In the genomic region with DNA sequence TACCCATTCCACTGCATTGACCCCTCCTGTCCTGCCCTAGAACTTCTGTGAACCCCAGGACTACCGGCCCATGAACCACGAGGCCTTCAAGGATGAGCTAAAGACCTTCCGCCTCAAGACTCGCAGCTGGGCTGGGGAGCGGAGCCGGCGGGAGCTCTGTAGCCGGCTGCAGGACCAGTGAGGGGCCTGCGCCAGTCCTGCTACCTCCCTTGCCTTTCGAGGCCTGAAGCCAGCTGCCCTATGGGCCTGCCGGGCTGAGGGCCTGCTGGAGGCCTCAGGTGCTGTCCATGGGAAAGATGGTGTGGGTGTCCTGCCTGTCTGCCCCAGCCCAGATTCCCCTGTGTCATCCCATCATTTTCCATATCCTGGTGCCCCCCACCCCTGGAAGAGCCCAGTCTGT, we compare ENCODE assay signal across 9 cellular contexts. TPM values are rescaled to one million over a fixed set of nuclear protein-coding genes. Genes with fewer than 3 reads are reported as not detected.
DNase-seq lines count a peak whose midpoint lies in the region; ATAC-seq and TF ChIP-seq lines count a peak whose summit lies in the region.
"Had no signal": no experiment of that assay in that cellular context is flagged by ENCODE, and none has a peak within 500 bp of the region (broad histone marks: within the 10 kb centered on the region; RNA-seq: fewer than 3 reads in every experiment).

No MANE protein-coding gene starts in this region.

- no peak overlapping the region for H2AFZ ChIP-seq in HCT116 (ENCODE audit: low read depth, low read length, poor library complexity, severe bottlenecking)

- H3K36me3 ChIP-seq in BLaER1 treated with 17β-estradiol and CSF1 and Interleukin-3, amounts not matched to agents 10 nM and 100 nM = peaks cover 56 to 69% (median 63%) of the 10 kb centered on the region in 11 experiments
- H3K36me3 ChIP-seq in HCT116 (ENCODE audit: control insufficient read depth in 1 of 2, insufficient read depth in 2 of 2, low read length in 2 of 2) (peaks cover 20 to 56% of the 10 kb centered on the region in 2 experiments; a peak in 3 of 4 replicates), ovary (no peaks in the 10 kb centered on the region), A673 (ENCODE audit: insufficient read depth, low read length, poor library complexity, severe bottlenecking) (peaks cover 69% of the 10 kb centered on the region)

- peaks cover 33% of the 10 kb centered on the region for H3K79me2 ChIP-seq in HCT116 (ENCODE audit: insufficient read depth, low read length)

- no peak for TF ChIP-seq RAD21 in HCT116 (IDR thresholded peaks at IDR 0.05; ENCODE audit: low read depth)

- TF ChIP-seq POLR2A in HCT116 (IDR thresholded peaks at IDR 0.05; ENCODE audit: borderline replicate concordance, extremely low read depth, insufficient read depth, insufficient read length) (no peak), ovary (IDR thresholded peaks at IDR 0.05) (no peak)

- CTCF ChIA-PET in HCT116 (lab: Charles Lee) = interaction anchor here (1.6 kb wide), 1 partner anchor 9 kb away, joined by 5 read pairs; a partner anchor contains a TSS
- CTCF ChIA-PET in A673 (lab: Charles Lee) = interaction anchor here (0.6 kb wide), 1 partner anchor 288 kb away, joined by 8 read pairs; no protein-coding TSS in a partner anchor

- 85 to 89% (median 86%) methylated on average over 11 of the region's 11 CpGs for WGBS in ovary, 3 donors

- POLR2A ChIA-PET in HCT116 (lab: Charles Lee) (no interaction called here), A673 (lab: Charles Lee; ENCODE audit: low non-redundant PET) (no interaction called here)

- intact Hi-C loops in HCT116 (cut with micrococcal nuclease) = no loop called here
- intact Hi-C loops in dorsolateral prefrontal cortex (cut with DNase I) = no loop called here
- intact Hi-C loops in ovary (cut with DNase I) = no loop called here
- intact Hi-C loops in A673 (cut with micrococcal nuclease; ENCODE audit: unreplicated experiment) = no loop called here

- DNase-seq in HCT116 (ENCODE audit: low read depth, low spot score) (no peak), dorsolateral prefrontal cortex (no peak), ovary (peak in 1 of 5 donors; percentile 34), NCI-H1092 (lab: John Stamatoyannopoulos, UW) (no peak), A673 (ENCODE audit: low spot score) (no peak)
- DNase-seq: NCI-H2171; stimulated activated CD8-positive, alpha-beta memory T cell treated with anti-CD3 and anti-CD28 coated beads, Interleukin-4, amount 100 ng/mL, for 48 hours had no signal

- no peak overlapping the region for H3K4me3 ChIP-seq in BLaER1 treated with 17β-estradiol and CSF1 and Interleukin-3, amounts not matched to agents 10 nM and 100 nM
- H3K4me3 ChIP-seq in HCT116 (replicated peaks in 1 of 2; ENCODE audit: low read depth in 1 of 2, low read length in 2 of 2) (no peak overlapping the region), dorsolateral prefrontal cortex (no peak overlapping the region), ovary (no peak overlapping the region), A673 (ENCODE audit: low read depth, low read length, poor library complexity, severe bottlenecking) (no peak overlapping the region)

- no peak overlapping the region for H3K9ac ChIP-seq in BLaER1 treated with 17β-estradiol and CSF1 and Interleukin-3, amounts not matched to agents 10 nM and 100 nM
- peak overlapping the region; percentile 71; the same call in 1 of the 2 replicates for H3K9ac ChIP-seq in HCT116 (ENCODE audit: low read length)

- ATAC-seq in HCT116 (no peak), HG03108 (IDR thresholded peaks at IDR 0.05; ENCODE audit: unreplicated experiment) (no peak)

- no peaks in the 10 kb centered on the region for H3K9me3 ChIP-seq in BLaER1 treated with 17β-estradiol and CSF1 and Interleukin-3, amounts not matched to agents 10 nM and 100 nM (replicated peaks in 1 of 11)
- H3K9me3 ChIP-seq in HCT116 (ENCODE audit: control insufficient read depth in 1 of 2, insufficient read depth in 1 of 2, low read depth in 1 of 2, low read length in 2 of 2) (no peaks in the 10 kb centered on the region), ovary (no peaks in the 10 kb centered on the region), A673 (ENCODE audit: low read depth, low read length, poor library complexity, severe bottlenecking) (no peaks in the 10 kb centered on the region)

- peaks cover 57 to 91% (median 80%) of the 10 kb centered on the region in 10 experiments for H3K4me1 ChIP-seq in BLaER1 treated with 17β-estradiol and CSF1 and Interleukin-3, amounts not matched to agents 10 nM and 100 nM
- H3K4me1 ChIP-seq in HCT116 (ENCODE audit: control insufficient read depth in 1 of 2, insufficient read depth in 2 of 2, low read length in 2 of 2) = peaks cover 47 to 76% of the 10 kb centered on the region in 2 experiments
- peaks cover 16% of the 10 kb centered on the region for H3K4me1 ChIP-seq in ovary (ENCODE audit: insufficient read depth)
- peaks cover 20% of the 10 kb centered on the region for H3K4me1 ChIP-seq in A673 (ENCODE audit: insufficient read depth, low read length, poor library complexity, severe bottlenecking)

- TF ChIP-seq EP300 in ovary (IDR thresholded peaks at IDR 0.05) = no peak

- RAD21 ChIA-PET in HCT116 (lab: Charles Lee; ENCODE audit: low non-redundant PET in 1 of 2, low total read pairs in 2 of 2, uncharacterized antibody in 2 of 2, unreplicated experiment in 2 of 2) = no interaction called here

- H3K9me2 ChIP-seq in HCT116 (ENCODE audit: insufficient read depth) = no peaks in the 10 kb centered on the region

- H3K27ac ChIP-seq in BLaER1 treated with 17β-estradiol and CSF1 and Interleukin-3, amounts not matched to agents 10 nM and 100 nM = peak overlapping the region in 4 of 11 experiments; percentile 20 to 66 (median 43); a peak in 7 of 22 replicates
- H3K27ac ChIP-seq in HCT116 (ENCODE audit: low read depth, low read length) (peak overlapping the region; percentile 100), dorsolateral prefrontal cortex (peak overlapping the region in 35 of 59 donors; percentile 12 to 99 (median 95)), ovary (peak overlapping the region; percentile 58 to 94), A673 (ENCODE audit: low read depth, low read length, poor library complexity, severe bottlenecking) (no peak overlapping the region)

- TF ChIP-seq CTCF in HCT116 (IDR thresholded peaks at IDR 0.05 in 2 of 3, conservative IDR thresholded peaks at IDR 0.05 in 1 of 3; ENCODE audit: borderline replicate concordance in 1 of 3, insufficient read depth in 1 of 3, low read depth in 2 of 3, low read length in 2 of 3) = no peak
- no peak for TF ChIP-seq CTCF in dorsolateral prefrontal cortex (IDR thresholded peaks at IDR 0.05 in 54 of 56, conservative IDR thresholded peaks at IDR 0.05 in 2 of 56; ENCODE audit: low read depth in 1 of 56, partially characterized antibody in 56 of 56)
- TF ChIP-seq CTCF in ovary (IDR thresholded peaks at IDR 0.05) = no peak
- no peak for TF ChIP-seq CTCF in A673 (conservative IDR thresholded peaks at IDR 0.05; ENCODE audit: low read depth, low read length)

- H3K4me2 ChIP-seq in BLaER1 treated with 17β-estradiol and CSF1 and Interleukin-3, amounts not matched to agents 10 nM and 100 nM = peak overlapping the region in 6 of 11 experiments; percentile 18 to 93 (median 81); a peak in 13 of 22 replicates
- peak overlapping the region; percentile 65; the same call in 1 of the 2 replicates for H3K4me2 ChIP-seq in HCT116 (ENCODE audit: low read length)

- no TSS peak for BruUV-seq in HCT116 (replicated peaks; lab: Mats Ljungman, UMichigan)
- no TSS peak for BruUV-seq in A673 (replicated peaks; lab: Mats Ljungman, UMichigan)

- H3K27me3 ChIP-seq in BLaER1 treated with 17β-estradiol and CSF1 and Interleukin-3, amounts not matched to agents 10 nM and 100 nM = no peaks in the 10 kb centered on the region
- H3K27me3 ChIP-seq in HCT116 (ENCODE audit: insufficient read depth, low read length) (no peaks in the 10 kb centered on the region), dorsolateral prefrontal cortex (no peaks in the 10 kb centered on the region), ovary (no peaks in the 10 kb centered on the region), A673 (replicated peaks; ENCODE audit: insufficient read depth, low read depth, low read length, poor library complexity) (no peaks in the 10 kb centered on the region)

- peaks cover 0 to 15% (median 0%) of the 10 kb centered on the region in 11 experiments; a peak in 2 of 22 replicates for H4K20me1 ChIP-seq in BLaER1 treated with 17β-estradiol and CSF1 and Interleukin-3, amounts not matched to agents 10 nM and 100 nM
- no peaks in the 10 kb centered on the region for H4K20me1 ChIP-seq in HCT116 (ENCODE audit: insufficient read depth)

TF ChIP-seq in HCT116, 20 proteins besides CTCF, POLR2A, EP300 and RAD21:
- no peak for TF ChIP-seq CBX3 (IDR thresholded peaks at IDR 0.05; ENCODE audit: low read depth)

RNA-seq across cellular contexts. Expression of a gene that starts 8.7 kb away (rescaled TPM):
- total RNA-seq in HCT116 (2021; ENCODE audit: unreplicated experiment) = 223 TPM
- 175 and 226 TPM in 2 replicates for polyA plus RNA-seq in HCT116 (2012)
- total RNA-seq in dorsolateral prefrontal cortex = 10 to 100 TPM; 30.5 to 72.6 (median 46.2) TPM
- total RNA-seq in ovary = 10 to 100 TPM; 19.1 to 47.8 (median 35.6) TPM
- 10 to 100 TPM; 17.9 to 29.0 TPM for polyA plus RNA-seq in ovary
- total RNA-seq in A673 (2021) = 113 and 119 TPM in 2 replicates

RNA-seq across cellular contexts. Expression of a gene that starts 15.6 kb away (rescaled TPM):
- total RNA-seq in HCT116 (2021; ENCODE audit: unreplicated experiment) (12.1 TPM), dorsolateral prefrontal cortex (10 to 100 TPM in 119 of 120 experiments, 1 to 10 TPM in 1; 9.8 to 22.0 (median 15.9) TPM), ovary (10 to 100 TPM in 5 of 7 donors, 1 to 10 TPM in 2; 6.8 to 15.3 (median 12.0) TPM), A673 (2021) (15.0 and 17.5 TPM in 2 replicates)
- polyA plus RNA-seq in HCT116 (2012) = 8.7 and 9.0 TPM in 2 replicates
- 1 to 10 TPM; 2.9 to 6.8 TPM for polyA plus RNA-seq in ovary

RNA-seq across cellular contexts. Expression of a gene that starts 18.2 kb away (rescaled TPM):
- 67.2 TPM for total RNA-seq in HCT116 (2021; ENCODE audit: unreplicated experiment)
- 40.7 and 42.0 TPM in 2 replicates for polyA plus RNA-seq in HCT116 (2012)
- 100 to 1,000 TPM in 20 of 120 experiments, 10 to 100 TPM in 100; 53.5 to 178 (median 74.0) TPM for total RNA-seq in dorsolateral prefrontal cortex
- 100 to 1,000 TPM in 2 of 7 donors, 10 to 100 TPM in 5; 43.8 to 119 (median 97.8) TPM for total RNA-seq in ovary
- 10 to 100 TPM; 15.4 to 67.1 TPM for polyA plus RNA-seq in ovary
- total RNA-seq in A673 (2021) = 101 and 108 TPM in 2 replicates

RNA-seq across cellular contexts. Expression of a gene that starts 23.5 kb away (rescaled TPM):
- total RNA-seq in HCT116 (2021; ENCODE audit: unreplicated experiment) = 0.93 TPM
- 0.74 and 0.83 TPM in 2 replicates for polyA plus RNA-seq in HCT116 (2012)
- 10 to 100 TPM in 3 of 120 experiments, 1 to 10 TPM in 117; 2.0 to 11.0 (median 5.3) TPM for total RNA-seq in dorsolateral prefrontal cortex
- 10 to 100 TPM in 1 of 7 donors, 1 to 10 TPM in 2, under 1 TPM in 2, not detected in 2; 0.43 to 27.9 (median 1.4) TPM for total RNA-seq in ovary
- under 1 TPM in 1 of 2 donors, not detected in 1; 0.54 TPM for polyA plus RNA-seq in ovary
- total RNA-seq in A673 (2021) = 0.26 and 0.49 TPM in 2 replicates

RNA-seq across cellular contexts. Expression of a gene that starts 37.2 kb away (rescaled TPM):
- total RNA-seq in HCT116 (2021; ENCODE audit: unreplicated experiment) (99.4 TPM), dorsolateral prefrontal cortex (10 to 100 TPM; 19.0 to 45.5 (median 31.1) TPM), ovary (100 to 1,000 TPM in 1 of 7 donors, 10 to 100 TPM in 6; 24.6 to 124 (median 69.1) TPM), A673 (2021) (75.7 and 80.3 TPM in 2 replicates)
- 71.0 and 92.8 TPM in 2 replicates for polyA plus RNA-seq in HCT116 (2012)
- 100 to 1,000 TPM in 1 of 2 donors, 10 to 100 TPM in 1; 11.5 to 103 TPM for polyA plus RNA-seq in ovary
